In genomic region chr3:128617270-128617556, GRCh38 we compare ENCODE assay signal across 8 cellular contexts. TPM values are rescaled to one million over a fixed set of nuclear protein-coding genes. Genes with fewer than 3 reads are reported as not detected.
DNase-seq lines count a peak whose midpoint lies in the region; ATAC-seq lines count a peak whose summit lies in the region.

No MANE protein-coding gene starts in this region.

- peak overlapping the region; percentile 88 for H2BK12ac ChIP-seq in neuronal stem cell (ENCODE audit: low read length)

- peak overlapping the region; percentile 99 for H3K4ac ChIP-seq in neuronal stem cell (ENCODE audit: low read length)

- no peak for DNase-seq in CD4-positive, CD25-positive, alpha-beta regulatory T cell
- DNase-seq in neuronal stem cell (ENCODE audit: low spot score): no peak
- DNase-seq in stimulated activated CD4-positive, alpha-beta T cell treated with anti-CD3 and anti-CD28 coated beads, Interleukin-2, amount 100 ng/mL, for 48 hours: no peak
- no peak for DNase-seq in NCI-H2029 treated with DMSO at 0.1 percent for 48 hours (lab: John Stamatoyannopoulos, UW)
- DNase-seq in T-helper 9 cell: no peak

- H3K23ac ChIP-seq in neuronal stem cell (ENCODE audit: low read depth, low read length, poor library complexity): peak overlapping the region; percentile 80

- no peak overlapping the region for H3K4me3 ChIP-seq in CD4-positive, CD25-positive, alpha-beta regulatory T cell (ENCODE audit: low read depth, low read length)
- H3K4me3 ChIP-seq in ectodermal cell (ENCODE audit: insufficient read depth, low read depth, low read length) (peak overlapping the region; percentile 74), neuronal stem cell (ENCODE audit: low read length in 2 of 2) (peak overlapping the region; percentile 20 to 72)

- H3K36me3 Mint-ChIP-seq in CD4-positive, CD25-positive, alpha-beta regulatory T cell: peaks cover 12% of the 10 kb centered on the region

- no peak overlapping the region for H2BK120ac ChIP-seq in neuronal stem cell (ENCODE audit: low read depth, low read length)

- H3K4me1 ChIP-seq in CD4-positive, CD25-positive, alpha-beta regulatory T cell (ENCODE audit: control insufficient read depth, insufficient read depth, low read length, poor library complexity, severe bottlenecking): peaks cover 25% of the 10 kb centered on the region
- peaks cover 3% of the 10 kb centered on the region for H3K4me1 ChIP-seq in ectodermal cell (ENCODE audit: control insufficient read depth, insufficient read depth, low read length)
- H3K4me1 ChIP-seq in neuronal stem cell (ENCODE audit: control insufficient read depth in 2 of 2, insufficient read depth in 1 of 2, low read depth in 1 of 2, low read length in 2 of 2): peaks cover 3 to 10% of the 10 kb centered on the region in 2 donors

- H3K4me3 Mint-ChIP-seq in CD4-positive, CD25-positive, alpha-beta regulatory T cell: peak overlapping the region; percentile 95 to 100 (median 98)

- peak overlapping the region; percentile 94 for H3K9ac ChIP-seq in neuronal stem cell (ENCODE audit: low read depth, low read length, poor library complexity)

- peak; percentile 41 to 58 for ATAC-seq in CD4-positive, CD25-positive, alpha-beta regulatory T cell (ENCODE audit: low read depth in 2 of 2)
- ATAC-seq in HG02642 (IDR thresholded peaks at IDR 0.05; ENCODE audit: poor library complexity, unreplicated experiment): no peak

- peak overlapping the region; percentile 94 for H2BK15ac ChIP-seq in neuronal stem cell (ENCODE audit: low read length)

- H4K8ac ChIP-seq in neuronal stem cell (ENCODE audit: low read depth, low read length): peak overlapping the region; percentile 100

- H3K4me2 ChIP-seq in neuronal stem cell (ENCODE audit: insufficient read depth, low read length, poor library complexity, severe bottlenecking): peak overlapping the region; percentile 43

- H3K27ac Mint-ChIP-seq in CD4-positive, CD25-positive, alpha-beta regulatory T cell: peak overlapping the region; percentile 93 to 99 (median 97)

- peak overlapping the region; percentile 99 for H3K18ac ChIP-seq in neuronal stem cell (ENCODE audit: low read length)

- 89 to 91% methylated on average over 9 of the region's 9 CpGs for WGBS in ectodermal cell, 2 experiments
- WGBS in neuronal stem cell (ENCODE audit: extremely low coverage in 2 of 2, insufficient read length in 2 of 2, insufficient replicate concordance in 1 of 2), 2 donors: no CpG with 5 or more reads among the region's 9 CpGs

- peaks cover 25% of the 10 kb centered on the region for H3K36me3 ChIP-seq in CD4-positive, CD25-positive, alpha-beta regulatory T cell (ENCODE audit: control insufficient read depth, insufficient read depth, low read length)
- peaks cover 41% of the 10 kb centered on the region for H3K36me3 ChIP-seq in KOPT-K1 (ENCODE audit: insufficient read depth, low read length)
- peaks cover 25% of the 10 kb centered on the region for H3K36me3 ChIP-seq in ectodermal cell (ENCODE audit: control insufficient read depth, insufficient read depth, low read length)
- H3K36me3 ChIP-seq in neuronal stem cell (replicated peaks in 1 of 2; ENCODE audit: control insufficient read depth in 2 of 2, insufficient read depth in 2 of 2, low read length in 2 of 2): peaks cover 30 to 52% of the 10 kb centered on the region in 2 donors

- H3K79me1 ChIP-seq in neuronal stem cell (ENCODE audit: low read depth, low read length): peaks cover 7% of the 10 kb centered on the region

- peak overlapping the region; percentile 85 for H3K27ac ChIP-seq in CD4-positive, CD25-positive, alpha-beta regulatory T cell (ENCODE audit: insufficient read depth, low read length, poor library complexity, severe bottlenecking)
- H3K27ac ChIP-seq in KOPT-K1 (ENCODE audit: low read depth, low read length, poor library complexity, severe bottlenecking) (peak overlapping the region; percentile 75), ectodermal cell (ENCODE audit: insufficient read depth, low read depth, low read length, poor library complexity, severe bottlenecking) (no peak overlapping the region), neuronal stem cell (replicated peaks; ENCODE audit: low read length) (peak overlapping the region; percentile 62)

- H3K9me3 Mint-ChIP-seq in CD4-positive, CD25-positive, alpha-beta regulatory T cell: no peaks in the 10 kb centered on the region

- peak overlapping the region; percentile 78 for H3K14ac ChIP-seq in neuronal stem cell (ENCODE audit: low read length)

- peaks cover 13 to 31% (median 20%) of the 10 kb centered on the region in 4 donors for H3K4me1 Mint-ChIP-seq in CD4-positive, CD25-positive, alpha-beta regulatory T cell

- peak overlapping the region; percentile 93 for H2AFZ ChIP-seq in neuronal stem cell (ENCODE audit: low read length)

- H3K9me3 ChIP-seq in CD4-positive, CD25-positive, alpha-beta regulatory T cell (ENCODE audit: control insufficient read depth in 2 of 2, low read length in 2 of 2): no peaks in the 10 kb centered on the region
- H3K9me3 ChIP-seq in KOPT-K1 (ENCODE audit: insufficient read depth, low read length, poor library complexity, severe bottlenecking): no peaks in the 10 kb centered on the region
- H3K9me3 ChIP-seq in ectodermal cell (ENCODE audit: control insufficient read depth, low read length): no peaks in the 10 kb centered on the region
- peaks cover 0 to 2% of the 10 kb centered on the region in 2 donors for H3K9me3 ChIP-seq in neuronal stem cell (replicated peaks in 1 of 2; ENCODE audit: control insufficient read depth in 2 of 2, insufficient read depth in 1 of 2, low read depth in 1 of 2, low read length in 2 of 2)

- no peaks in the 10 kb centered on the region for H3K27me3 ChIP-seq in CD4-positive, CD25-positive, alpha-beta regulatory T cell (ENCODE audit: control insufficient read depth, insufficient read depth, low read length)
- H3K27me3 ChIP-seq in ectodermal cell (ENCODE audit: control insufficient read depth, insufficient read depth, low read length, poor library complexity, severe bottlenecking) (no peaks in the 10 kb centered on the region), neuronal stem cell (ENCODE audit: control insufficient read depth in 3 of 3, insufficient read depth in 3 of 3, low read depth in 1 of 3, low read length in 3 of 3) (no peaks in the 10 kb centered on the region)

- H2BK5ac ChIP-seq in neuronal stem cell (ENCODE audit: low read length): peak overlapping the region; percentile 83

- H4K91ac ChIP-seq in neuronal stem cell (ENCODE audit: low read depth, low read length, poor library complexity): no peak overlapping the region

- H2AK5ac ChIP-seq in neuronal stem cell (ENCODE audit: low read depth, low read length): peak overlapping the region; percentile 100

- peaks cover 4% of the 10 kb centered on the region for H3K27me3 Mint-ChIP-seq in CD4-positive, CD25-positive, alpha-beta regulatory T cell

RNA-seq across cellular contexts. Expression of gene RPN1, which starts 33.4 kb away (rescaled TPM):
- 94.4 TPM for total RNA-seq in CD4-positive, CD25-positive, alpha-beta regulatory T cell
- 100 to 1,000 TPM; 235 to 283 (median 264) TPM for polyA plus RNA-seq in CD4-positive, CD25-positive, alpha-beta regulatory T cell
- 206 TPM for polyA plus RNA-seq in ectodermal cell (2013, experiment 1 of 4)
- polyA plus RNA-seq in ectodermal cell (2013, experiment 2 of 4): 214 TPM
- 155 TPM for polyA plus RNA-seq in ectodermal cell (2013, experiment 3 of 4)
- polyA plus RNA-seq in ectodermal cell (2013, experiment 4 of 4): 161 TPM
- 119 TPM for polyA plus RNA-seq in neuronal stem cell (2013, experiment 1 of 2)
- polyA plus RNA-seq in neuronal stem cell (2013, experiment 2 of 2): 117 TPM
